ENCODE assay signal across 1 cellular context in genomic region chr2:233764761-233765160, GRCh38.
TF ChIP-seq lines count a peak whose summit lies in the region.

No MANE protein-coding gene starts in this region.

TF ChIP-seq in HCT116, 20 proteins besides CTCF, POLR2A, EP300 and RAD21:
- TF ChIP-seq, protein P1, sequence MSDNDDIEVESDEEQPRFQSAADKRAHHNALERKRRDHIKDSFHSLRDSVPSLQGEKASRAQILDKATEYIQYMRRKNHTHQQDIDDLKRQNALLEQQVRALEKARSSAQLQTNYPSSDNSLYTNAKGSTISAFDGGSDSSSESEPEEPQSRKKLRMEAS (IDR thresholded peaks at IDR 0.05) = no peak
- no peak for TF ChIP-seq POLR2AphosphoS5 (IDR thresholded peaks at IDR 0.05; ENCODE audit: low read depth, low read length)
- TF ChIP-seq ELF1 (IDR thresholded peaks at IDR 0.05; ENCODE audit: borderline replicate concordance, low read depth) = no peak
- no peak for TF ChIP-seq YY1 (IDR thresholded peaks at IDR 0.05; ENCODE audit: extremely low read depth, insufficient replicate concordance, low read depth, low read length)
- no peak for TF ChIP-seq SIN3A (IDR thresholded peaks at IDR 0.05; ENCODE audit: low read depth)
- no peak for TF ChIP-seq JUND (IDR thresholded peaks at IDR 0.05)
- TF ChIP-seq EZH2phosphoT487 (IDR thresholded peaks at IDR 0.05; ENCODE audit: borderline replicate concordance) = no peak
- TF ChIP-seq EZH2 (IDR thresholded peaks at IDR 0.05) = no peak
- no peak for TF ChIP-seq SRF (IDR thresholded peaks at IDR 0.05; ENCODE audit: low read depth)
- TF ChIP-seq SP1 (IDR thresholded peaks at IDR 0.05; ENCODE audit: low read depth) = no peak
- TF ChIP-seq CBX3 (IDR thresholded peaks at IDR 0.05; ENCODE audit: low read depth) = no peak
- TF ChIP-seq, protein P2, sequence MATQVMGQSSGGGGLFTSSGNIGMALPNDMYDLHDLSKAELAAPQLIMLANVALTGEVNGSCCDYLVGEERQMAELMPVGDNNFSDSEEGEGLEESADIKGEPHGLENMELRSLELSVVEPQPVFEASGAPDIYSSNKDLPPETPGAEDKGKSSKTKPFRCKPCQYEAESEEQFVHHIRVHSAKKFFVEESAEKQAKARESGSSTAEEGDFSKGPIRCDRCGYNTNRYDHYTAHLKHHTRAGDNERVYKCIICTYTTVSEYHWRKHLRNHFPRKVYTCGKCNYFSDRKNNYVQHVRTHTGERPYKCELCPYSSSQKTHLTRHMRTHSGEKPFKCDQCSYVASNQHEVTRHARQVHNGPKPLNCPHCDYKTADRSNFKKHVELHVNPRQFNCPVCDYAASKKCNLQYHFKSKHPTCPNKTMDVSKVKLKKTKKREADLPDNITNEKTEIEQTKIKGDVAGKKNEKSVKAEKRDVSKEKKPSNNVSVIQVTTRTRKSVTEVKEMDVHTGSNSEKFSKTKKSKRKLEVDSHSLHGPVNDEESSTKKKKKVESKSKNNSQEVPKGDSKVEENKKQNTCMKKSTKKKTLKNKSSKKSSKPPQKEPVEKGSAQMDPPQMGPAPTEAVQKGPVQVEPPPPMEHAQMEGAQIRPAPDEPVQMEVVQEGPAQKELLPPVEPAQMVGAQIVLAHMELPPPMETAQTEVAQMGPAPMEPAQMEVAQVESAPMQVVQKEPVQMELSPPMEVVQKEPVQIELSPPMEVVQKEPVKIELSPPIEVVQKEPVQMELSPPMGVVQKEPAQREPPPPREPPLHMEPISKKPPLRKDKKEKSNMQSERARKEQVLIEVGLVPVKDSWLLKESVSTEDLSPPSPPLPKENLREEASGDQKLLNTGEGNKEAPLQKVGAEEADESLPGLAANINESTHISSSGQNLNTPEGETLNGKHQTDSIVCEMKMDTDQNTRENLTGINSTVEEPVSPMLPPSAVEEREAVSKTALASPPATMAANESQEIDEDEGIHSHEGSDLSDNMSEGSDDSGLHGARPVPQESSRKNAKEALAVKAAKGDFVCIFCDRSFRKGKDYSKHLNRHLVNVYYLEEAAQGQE (IDR thresholded peaks at IDR 0.05; ENCODE audit: low read depth) = no peak
